ENCODE assay signal across 36 cellular contexts in genomic region chr3:171487382-171487781, GRCh38.
"Had no signal": no experiment of that assay in that cellular context is flagged by ENCODE, and none has a peak within 500 bp of the region (broad histone marks: within the 10 kb centered on the region; RNA-seq: fewer than 3 reads in every experiment).

No MANE protein-coding gene starts in this region.

- ATAC-seq: activated CD4-positive, alpha-beta T cell treated with anti-CD3 and anti-CD28 coated beads for 36 hours; activated CD8-positive, alpha-beta memory T cell treated with anti-CD3 and anti-CD28 coated beads, Interleukin-2, amount 10 ng/mL, durations not matched to agents 7 days and 5 days; activated CD8-positive, alpha-beta T cell treated with anti-CD3 and anti-CD28 coated beads, Interleukin-2, amount 10 ng/mL, durations not matched to agents 7 days and 5 days; activated naive CD8-positive, alpha-beta T cell treated with anti-CD3 and anti-CD28 coated beads, Interleukin-2, amount 50 U/mL, for 24 hours; body of pancreas; esophagus mucosa; heart left ventricle; T-helper 17 cell had no signal

- H3K36me3 Mint-ChIP-seq: activated CD4-positive, alpha-beta memory T cell treated with anti-CD3 and anti-CD28 coated beads for 36 hours; activated naive CD4-positive, alpha-beta T cell treated with anti-CD3 and anti-CD28 coated beads, Interleukin-2, amount 50 U/mL, for 24 hours; activated naive CD8-positive, alpha-beta T cell treated with anti-CD3 and anti-CD28 coated beads for 36 hours had no signal

- H3K4me1 Mint-ChIP-seq: endodermal cell, T-helper 17 cell had no signal

- H3K9me3 ChIP-seq: adrenal gland, body of pancreas had no signal

- H3K27me3 Mint-ChIP-seq: activated CD4-positive, alpha-beta memory T cell treated with anti-CD3 and anti-CD28 coated beads for 36 hours; activated CD4-positive, alpha-beta T cell treated with anti-CD3 and anti-CD28 coated beads for 36 hours; activated CD4-positive, alpha-beta T cell treated with anti-CD3 and anti-CD28 coated beads, Interleukin-2, amount 10 ng/mL, durations not matched to agents 24 days and 14 days; activated CD8-positive, alpha-beta memory T cell treated with anti-CD3 and anti-CD28 coated beads, Interleukin-2, amount 10 ng/mL, durations not matched to agents 7 days and 5 days; activated naive CD4-positive, alpha-beta T cell treated with anti-CD3 and anti-CD28 coated beads, Interleukin-2, amount 50 U/mL, for 24 hours; activated naive CD8-positive, alpha-beta T cell treated with anti-CD3 and anti-CD28 coated beads for 36 hours; activated naive CD8-positive, alpha-beta T cell treated with anti-CD3 and anti-CD28 coated beads, Interleukin-2, amount 50 U/mL, for 24 hours; T-helper 17 cell had no signal

- DNase-seq: activated CD4-positive, alpha-beta memory T cell treated with anti-CD3 and anti-CD28 coated beads for 36 hours; activated CD4-positive, alpha-beta T cell treated with anti-CD3 and anti-CD28 coated beads for 36 hours; activated CD4-positive, alpha-beta T cell treated with anti-CD3 and anti-CD28 coated beads, Interleukin-2, amount 10 ng/mL, durations not matched to agents 24 days and 14 days; activated CD4-positive, CD25-positive, alpha-beta regulatory T cell; activated CD4-positive, CD25-positive, alpha-beta regulatory T cell treated with anti-CD3 and anti-CD28 coated beads, Interleukin-2, amount 50 U/mL, for 72 hours; activated CD8-positive, alpha-beta memory T cell treated with anti-CD3 and anti-CD28 coated beads, Interleukin-2, amount 10 ng/mL, durations not matched to agents 7 days and 5 days; activated CD8-positive, alpha-beta memory T cell treated with anti-CD3 and anti-CD28 coated beads, Interleukin-2, amount 50 U/mL, for 4 hours; activated CD8-positive, alpha-beta T cell treated with anti-CD3 and anti-CD28 coated beads, Interleukin-2, amount 10 ng/mL, durations not matched to agents 7 days and 5 days; activated effector memory CD4-positive, alpha-beta T cell treated with anti-CD3 and anti-CD28 coated beads, Interleukin-2, amount 50 U/mL, for 16 hours; activated naive CD4-positive, alpha-beta T cell treated with anti-CD3 and anti-CD28 coated beads for 36 hours; activated naive CD8-positive, alpha-beta T cell treated with anti-CD3 and anti-CD28 coated beads for 36 hours; activated naive CD8-positive, alpha-beta T cell treated with anti-CD3 and anti-CD28 coated beads, Interleukin-2, amount 50 U/mL, for 24 hours; activated T-cell treated with anti-CD3 and anti-CD28 coated beads, Interleukin-2, amount 50 U/mL, for 1 hour; activated T-cell treated with anti-CD3 and anti-CD28 coated beads, Interleukin-2, amount 50 U/mL, for 48 hours; adrenal gland; amygdala; aorta; body of pancreas; caudate nucleus; cortex of kidney; dermis blood vessel endothelial cell; effector CD8-positive, alpha-beta T cell; endodermal cell; foreskin fibroblast; glutamatergic neuron; heart left ventricle; T-helper 1 cell; T-helper 17 cell; T1000 had no signal

- H3K4me3 Mint-ChIP-seq: activated CD4-positive, alpha-beta memory T cell treated with anti-CD3 and anti-CD28 coated beads for 36 hours; activated CD4-positive, alpha-beta T cell treated with anti-CD3 and anti-CD28 coated beads for 36 hours; activated CD4-positive, alpha-beta T cell treated with anti-CD3 and anti-CD28 coated beads, Interleukin-2, amount 10 ng/mL, durations not matched to agents 24 days and 14 days; activated CD8-positive, alpha-beta memory T cell treated with anti-CD3 and anti-CD28 coated beads, Interleukin-2, amount 10 ng/mL, durations not matched to agents 7 days and 5 days; activated CD8-positive, alpha-beta T cell treated with anti-CD3 and anti-CD28 coated beads, Interleukin-2, amount 10 ng/mL, durations not matched to agents 7 days and 5 days; activated naive CD4-positive, alpha-beta T cell treated with anti-CD3 and anti-CD28 coated beads for 36 hours; activated naive CD4-positive, alpha-beta T cell treated with anti-CD3 and anti-CD28 coated beads, Interleukin-2, amount 50 U/mL, for 24 hours; activated naive CD8-positive, alpha-beta T cell treated with anti-CD3 and anti-CD28 coated beads for 36 hours; activated naive CD8-positive, alpha-beta T cell treated with anti-CD3 and anti-CD28 coated beads, Interleukin-2, amount 50 U/mL, for 24 hours; activated T-helper 1 cell treated with anti-CD3 and anti-CD28 coated beads, Interleukin-12 subunit alpha, Interleukin-12 subunit beta, Interleukin-2, Interleukin-4 antibody, amounts not matched to agents 30 ng/mL and 10 ng/mL and 1 ng/mL, durations not matched to agents 14 hours and 24 hours and 36 hours; endodermal cell; T-helper 17 cell; T-helper 2 cell treated with Interferon-gamma antibody and Interleukin-4, amounts not matched to agents 5 μg/mL and 100 μg/mL, for 36 hours had no signal

- H3K4me3 ChIP-seq: adrenal gland, body of pancreas, heart left ventricle had no signal

- H3K36me3 ChIP-seq: adrenal gland, heart left ventricle had no signal

- H3K27me3 ChIP-seq: adrenal gland, body of pancreas, heart left ventricle had no signal

- H3K9me3 Mint-ChIP-seq: activated CD4-positive, alpha-beta memory T cell treated with anti-CD3 and anti-CD28 coated beads for 36 hours; activated naive CD4-positive, alpha-beta T cell treated with anti-CD3 and anti-CD28 coated beads for 36 hours; activated naive CD4-positive, alpha-beta T cell treated with anti-CD3 and anti-CD28 coated beads, Interleukin-2, amount 50 U/mL, for 24 hours; activated naive CD8-positive, alpha-beta T cell treated with anti-CD3 and anti-CD28 coated beads, Interleukin-2, amount 50 U/mL, for 24 hours; activated T-helper 1 cell treated with anti-CD3 and anti-CD28 coated beads, Interleukin-12 subunit alpha, Interleukin-12 subunit beta, Interleukin-2, Interleukin-4 antibody, amounts not matched to agents 30 ng/mL and 10 ng/mL and 1 ng/mL, durations not matched to agents 14 hours and 24 hours and 36 hours; activated T-helper 2 cell treated with anti-CD3 and anti-CD28 coated beads, Interferon-gamma antibody, Interleukin-2, Interleukin-4, amounts not matched to agents 10 μg/mL and 5 μg/mL and 100 μg/mL, durations not matched to agents 14 hours and 24 hours and 36 hours; T-helper 2 cell treated with Interferon-gamma antibody and Interleukin-4, amounts not matched to agents 5 μg/mL and 100 μg/mL, for 36 hours had no signal

- FAIRE-seq: colon, frontal cortex had no signal

- H3K27ac ChIP-seq: adrenal gland, body of pancreas, heart left ventricle had no signal

- H3K27ac Mint-ChIP-seq: activated CD4-positive, alpha-beta memory T cell treated with anti-CD3 and anti-CD28 coated beads for 36 hours; activated CD4-positive, alpha-beta T cell treated with anti-CD3 and anti-CD28 coated beads for 36 hours; activated CD4-positive, alpha-beta T cell treated with anti-CD3 and anti-CD28 coated beads, Interleukin-2, amount 10 ng/mL, durations not matched to agents 24 days and 14 days; activated CD8-positive, alpha-beta memory T cell treated with anti-CD3 and anti-CD28 coated beads, Interleukin-2, amount 10 ng/mL, durations not matched to agents 7 days and 5 days; activated CD8-positive, alpha-beta T cell treated with anti-CD3 and anti-CD28 coated beads, Interleukin-2, amount 10 ng/mL, durations not matched to agents 7 days and 5 days; activated naive CD4-positive, alpha-beta T cell treated with anti-CD3 and anti-CD28 coated beads for 36 hours; activated naive CD4-positive, alpha-beta T cell treated with anti-CD3 and anti-CD28 coated beads, Interleukin-2, amount 50 U/mL, for 24 hours; activated naive CD8-positive, alpha-beta T cell treated with anti-CD3 and anti-CD28 coated beads for 36 hours; activated naive CD8-positive, alpha-beta T cell treated with anti-CD3 and anti-CD28 coated beads, Interleukin-2, amount 50 U/mL, for 24 hours; activated T-helper 1 cell treated with anti-CD3 and anti-CD28 coated beads, Interleukin-12 subunit alpha, Interleukin-12 subunit beta, Interleukin-2, Interleukin-4 antibody, amounts not matched to agents 30 ng/mL and 10 ng/mL and 1 ng/mL, durations not matched to agents 14 hours and 24 hours and 36 hours; activated T-helper 2 cell treated with anti-CD3 and anti-CD28 coated beads, Interferon-gamma antibody, Interleukin-2, Interleukin-4, amounts not matched to agents 10 μg/mL and 5 μg/mL and 100 μg/mL, durations not matched to agents 14 hours and 24 hours and 36 hours; endodermal cell; T-helper 17 cell; T-helper 2 cell treated with Interferon-gamma antibody and Interleukin-4, amounts not matched to agents 5 μg/mL and 100 μg/mL, for 36 hours had no signal

- H3K4me1 ChIP-seq: adrenal gland, body of pancreas had no signal
